In the genomic region with DNA sequence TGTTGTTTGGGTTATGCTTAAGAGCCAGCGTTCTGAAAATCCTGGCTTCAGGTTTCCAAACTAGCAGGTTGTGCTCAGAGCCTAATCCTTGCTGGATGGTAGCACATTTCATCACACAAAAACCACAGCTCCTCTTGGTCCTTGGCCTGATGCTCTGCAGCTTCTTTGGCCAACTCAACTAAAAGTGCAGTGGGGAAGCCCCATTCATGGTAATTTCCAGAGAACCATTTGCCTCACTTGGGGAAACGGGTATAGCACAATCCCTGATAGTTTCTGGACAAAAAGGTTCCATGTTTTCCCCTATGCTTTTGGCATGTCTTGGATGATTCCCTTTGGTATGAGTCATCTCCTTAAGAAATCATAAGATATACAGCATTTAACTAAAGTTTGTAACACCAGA, we compare ENCODE assay signal across 8 cellular contexts.
DNase-seq lines count a peak whose midpoint lies in the region; ATAC-seq and TF ChIP-seq lines count a peak whose summit lies in the region.

No MANE protein-coding gene starts in this region.

- H3K27me3 ChIP-seq in right cardiac atrium (ENCODE audit: control insufficient read depth, insufficient read depth) (no peaks in the 10 kb centered on the region), thoracic aorta (replicated peaks; ENCODE audit: insufficient read depth) (no peaks in the 10 kb centered on the region)

- TF ChIP-seq CTCF in thoracic aorta (IDR thresholded peaks at IDR 0.05), result no peak

- no peak for DNase-seq in right cardiac atrium
- no peak for DNase-seq in thoracic aorta (ENCODE audit: low spot score)
- DNase-seq in ACHN, result no peak
- DNase-seq in DMS79 (lab: John Stamatoyannopoulos, UW), result no peak
- DNase-seq in LoVo (ENCODE audit: low spot score), result no peak

- 51% methylated on average over 2 of the region's 2 CpGs for WGBS in right cardiac atrium

- in situ Hi-C loops in ACHN (cut with HindIII; ENCODE audit: low pct_ligation_motif_present, low pct_unique_long_range_greater_than_20kb, low sequenced_read_pairs), result no loop called here

- H3K27ac ChIP-seq in angular gyrus (ENCODE audit: low read depth, low read length), result peak overlapping the region; percentile 37
- peak overlapping the region; percentile 80 for H3K27ac ChIP-seq in right cardiac atrium (ENCODE audit: low read length)
- peak overlapping the region; percentile 84 to 87 for H3K27ac ChIP-seq in thoracic aorta

- H3K9me3 ChIP-seq in right cardiac atrium (ENCODE audit: control insufficient read depth, low read length) (no peaks in the 10 kb centered on the region), thoracic aorta (no peaks in the 10 kb centered on the region)

- intact Hi-C loops in right cardiac atrium (cut with DNase I), result loop anchor here (5.0 to 10.0 kb wide), 4 partner anchors 80 to 225 kb away; a partner anchor contains a TSS

- peak; percentile 35 for ATAC-seq in HG02870 (IDR thresholded peaks at IDR 0.05; ENCODE audit: unreplicated experiment)
- ATAC-seq in right cardiac atrium, result peak; percentile 1 to 13
- ATAC-seq in thoracic aorta (ENCODE audit: insufficient number of reproducible peaks, low FRiP score, low read depth), result no peak
- ATAC-seq in HG02642 (IDR thresholded peaks at IDR 0.05; ENCODE audit: poor library complexity, unreplicated experiment), result no peak

- H3K4me1 ChIP-seq in right cardiac atrium (ENCODE audit: control insufficient read depth, insufficient read depth, low read length) (peaks cover 10% of the 10 kb centered on the region), thoracic aorta (ENCODE audit: control insufficient read depth in 1 of 2, low read depth in 2 of 2) (peaks cover 52 to 97% of the 10 kb centered on the region in 2 donors)

- H3K4me3 ChIP-seq in right cardiac atrium (ENCODE audit: low read length) (no peak overlapping the region), thoracic aorta (no peak overlapping the region)

- H3K36me3 ChIP-seq in thoracic aorta, result no peaks in the 10 kb centered on the region

Comparison
In these comparisons a context has a peak if more than half of its experiments do, and no peak if none do; other contexts are left out.
1. ATAC-seq: peak in HG02870 (single experiment) and right cardiac atrium (2 of 2); none in thoracic aorta (single experiment) and HG02642 (single experiment).
2. Peak in every context shown above with its lines, with median percentiles within 50 percentile points of each other: H3K27ac ChIP-seq.